ENCODE assay signal across 9 cellular contexts in the genomic region with DNA sequence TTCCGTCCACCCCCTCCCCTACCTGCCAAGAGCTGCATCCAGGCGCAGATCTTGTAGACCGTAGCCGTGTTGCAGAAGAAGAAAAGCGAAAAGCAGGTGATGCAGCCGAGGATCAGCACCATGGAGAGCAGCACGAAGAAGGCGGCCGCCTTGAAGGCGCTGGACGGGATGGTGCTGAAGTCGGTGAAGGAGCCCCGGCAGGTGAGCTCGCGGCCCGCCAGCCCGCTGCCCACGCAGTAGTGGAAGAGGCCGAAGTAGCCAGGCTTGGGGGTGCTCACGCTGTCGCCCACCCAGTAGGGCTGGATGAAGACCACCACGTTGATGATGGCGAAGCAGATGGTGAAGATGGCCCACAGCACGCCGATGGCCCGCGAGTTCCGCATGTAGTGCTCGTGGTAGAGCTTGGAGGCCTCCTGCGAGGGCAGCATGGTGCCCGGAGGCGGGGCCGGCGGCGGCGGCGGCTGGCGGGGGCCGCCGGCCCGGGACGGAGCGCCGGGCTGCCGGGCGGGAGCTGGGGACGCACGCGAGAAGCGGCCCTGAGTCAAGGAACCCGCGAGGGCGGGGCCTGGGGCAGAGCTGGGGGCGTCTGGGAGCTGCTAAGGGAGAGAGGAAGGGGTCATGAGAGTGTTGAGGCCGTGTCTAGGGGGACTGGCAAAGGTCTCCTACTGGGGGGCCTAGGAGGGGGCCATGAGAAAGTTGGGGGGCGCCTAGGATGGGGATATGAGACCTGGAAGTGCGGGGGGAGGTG. TPM values are rescaled to one million over a fixed set of nuclear protein-coding genes. Genes with fewer than 3 reads are reported as not detected.
DNase-seq lines count a peak whose midpoint lies in the region; ATAC-seq, FAIRE-seq and TF ChIP-seq lines count a peak whose summit lies in the region.
"Had no signal": no experiment of that assay in that cellular context is flagged by ENCODE, and none has a peak within 500 bp of the region (broad histone marks: within the 10 kb centered on the region; RNA-seq: fewer than 3 reads in every experiment).

No MANE protein-coding gene starts in this region.

- H3K9ac ChIP-seq in HCT116 (ENCODE audit: low read length) = no peak overlapping the region

- H3K36me3 ChIP-seq in HCT116 (ENCODE audit: control insufficient read depth in 1 of 2, insufficient read depth in 2 of 2, low read length in 2 of 2) = no peaks in the 10 kb centered on the region
- no peaks in the 10 kb centered on the region for H3K36me3 ChIP-seq in mucosa of descending colon (ENCODE audit: low read depth)

- BruUV-seq in HCT116 (replicated peaks; lab: Mats Ljungman, UMichigan) = no TSS peak

- H3K4me1 ChIP-seq in HCT116 (ENCODE audit: control insufficient read depth in 1 of 2, insufficient read depth in 2 of 2, low read length in 2 of 2) = no peaks in the 10 kb centered on the region
- no peaks in the 10 kb centered on the region for H3K4me1 ChIP-seq in mucosa of descending colon (ENCODE audit: low read depth)

- DNase-seq in HCT116 (ENCODE audit: low read depth, low spot score) = no peak
- DNase-seq in T-helper 1 cell = peak in 3 of 5 donors; percentile 10 to 23 (median 16)
- DNase-seq in effector memory CD8-positive, alpha-beta T cell = peak in 2 of 3 experiments; percentile 4 to 5
- DNase-seq in mucosa of descending colon = peak in 2 of 3 donors; percentile 64 to 69
- DNase-seq in GM12891 (ENCODE audit: insufficient read length, low spot score) = no peak

- H3K79me2 ChIP-seq in HCT116 (ENCODE audit: insufficient read depth, low read length) = no peaks in the 10 kb centered on the region

- no peak overlapping the region for H3K27ac ChIP-seq in HCT116 (ENCODE audit: low read depth, low read length)

- no peak for TF ChIP-seq RAD21 in HCT116 (IDR thresholded peaks at IDR 0.05; ENCODE audit: low read depth)

- H3K27ac Mint-ChIP-seq in effector memory CD8-positive, alpha-beta T cell = no peak overlapping the region

- H3K9me3 ChIP-seq in HCT116 (ENCODE audit: control insufficient read depth in 1 of 2, insufficient read depth in 1 of 2, low read depth in 1 of 2, low read length in 2 of 2) (no peaks in the 10 kb centered on the region), mucosa of descending colon (no peaks in the 10 kb centered on the region)

- RAD21 ChIA-PET in HCT116 (lab: Charles Lee; ENCODE audit: low non-redundant PET in 1 of 2, low total read pairs in 2 of 2, uncharacterized antibody in 2 of 2, unreplicated experiment in 2 of 2) = no interaction called here

- H3K27me3 Mint-ChIP-seq in effector memory CD8-positive, alpha-beta T cell = peaks cover 72 to 86% of the 10 kb centered on the region in 2 donors

- H3K9me2 ChIP-seq in HCT116 (ENCODE audit: insufficient read depth) = no peaks in the 10 kb centered on the region

- TF ChIP-seq POLR2A in HCT116 (IDR thresholded peaks at IDR 0.05; ENCODE audit: borderline replicate concordance, extremely low read depth, insufficient read depth, insufficient read length) (no peak), GM12891 (IDR thresholded peaks at IDR 0.05; ENCODE audit: low read depth, low read length) (no peak)

- peaks cover 2 to 5% of the 10 kb centered on the region in 2 donors for H3K9me3 Mint-ChIP-seq in effector memory CD8-positive, alpha-beta T cell

- H2AFZ ChIP-seq in HCT116 (ENCODE audit: low read depth, low read length, poor library complexity, severe bottlenecking) = no peak overlapping the region

- H3K4me1 Mint-ChIP-seq in effector memory CD8-positive, alpha-beta T cell (ENCODE audit: low read depth in 2 of 2) = peaks cover 6 to 9% of the 10 kb centered on the region in 2 donors

- intact Hi-C loops in HCT116 (cut with micrococcal nuclease) (no loop called here), mucosa of descending colon (cut with DNase I, micrococcal nuclease) (no loop called here)

- H3K4me3 Mint-ChIP-seq in effector memory CD8-positive, alpha-beta T cell = peak overlapping the region; percentile 9 to 49

- H4K20me1 ChIP-seq in HCT116 (ENCODE audit: insufficient read depth) = no peaks in the 10 kb centered on the region

- POLR2A ChIA-PET in HCT116 (lab: Charles Lee) = no interaction called here

- no peak for ATAC-seq in HCT116
- no peak for ATAC-seq in effector memory CD8-positive, alpha-beta T cell (replicated peaks)
- peak; percentile 51 for ATAC-seq in mucosa of descending colon
- ATAC-seq in HG03521 (IDR thresholded peaks at IDR 0.05; ENCODE audit: unreplicated experiment) = no peak
- ATAC-seq in HG02678 (IDR thresholded peaks at IDR 0.05; ENCODE audit: unreplicated experiment) = no peak
- no peak for ATAC-seq in HG03280 (IDR thresholded peaks at IDR 0.05; ENCODE audit: unreplicated experiment)

- H3K4me2 ChIP-seq in HCT116 (ENCODE audit: low read length) = no peak overlapping the region

- H3K27me3 ChIP-seq in HCT116 (ENCODE audit: insufficient read depth, low read length) = peaks cover 22% of the 10 kb centered on the region

- no peak for FAIRE-seq in GM12891 (lab: Jason Lieb, UNC)

- CTCF ChIA-PET in HCT116 (lab: Charles Lee) = no interaction called here

- H3K4me3 ChIP-seq in HCT116 (replicated peaks in 1 of 2; ENCODE audit: low read depth in 1 of 2, low read length in 2 of 2) (no peak overlapping the region), mucosa of descending colon (no peak overlapping the region)

- TF ChIP-seq CTCF in HCT116 (IDR thresholded peaks at IDR 0.05 in 2 of 3, conservative IDR thresholded peaks at IDR 0.05 in 1 of 3; ENCODE audit: borderline replicate concordance in 1 of 3, insufficient read depth in 1 of 3, low read depth in 2 of 3, low read length in 2 of 3) = no peak
- no peak for TF ChIP-seq CTCF in mucosa of descending colon (IDR thresholded peaks at IDR 0.05)

- H3K36me3 Mint-ChIP-seq in effector memory CD8-positive, alpha-beta T cell (ENCODE audit: insufficient read depth) = no peaks in the 10 kb centered on the region

TF ChIP-seq in HCT116, 20 proteins besides CTCF, POLR2A, EP300 and RAD21:
- TF ChIP-seq TCF7L2 (IDR thresholded peaks at IDR 0.05; ENCODE audit: borderline replicate concordance, extremely low read depth, insufficient read depth, insufficient read length) (peak; percentile 71), ZNF274 (IDR thresholded peaks at IDR 0.05; ENCODE audit: low read depth, low read length) (no peak), REST (IDR thresholded peaks at IDR 0.05; ENCODE audit: low read depth) (peak; percentile 81), FOSL1 (IDR thresholded peaks at IDR 0.05; ENCODE audit: low read depth) (no peak)

TF ChIP-seq in GM12891, 5 proteins besides CTCF, POLR2A, EP300 and RAD21:
- no peak for TF ChIP-seq SPI1 (IDR thresholded peaks at IDR 0.05; ENCODE audit: low read depth, low read length)
- no peak for TF ChIP-seq PAX5 (IDR thresholded peaks at IDR 0.05; ENCODE audit: insufficient read depth, low read length, severe bottlenecking)
- no peak for TF ChIP-seq POLR2AphosphoS5 (IDR thresholded peaks at IDR 0.05; ENCODE audit: low read depth, low read length)
- TF ChIP-seq POU2F2 (IDR thresholded peaks at IDR 0.05; ENCODE audit: low read depth, low read length) = no peak
- TF ChIP-seq TAF1 (IDR thresholded peaks at IDR 0.05; ENCODE audit: low read depth, low read length) = no peak

RNA-seq across cellular contexts. Expression of gene LHFPL4, which starts 1.2 kb away (rescaled TPM):
- total RNA-seq in HCT116 (2021; ENCODE audit: unreplicated experiment) = not detected
- polyA plus RNA-seq in HCT116 (2012) = 0.01 and 0.04 TPM in 2 replicates
- total RNA-seq in mucosa of descending colon = 1 to 10 TPM in 1 of 3 donors, under 1 TPM in 2; 0.14 to 1.6 (median 0.70) TPM
- polyA plus RNA-seq in GM12891 (2012; ENCODE audit: low read depth, missing spikeins) = 0.04 TPM
- total RNA-seq: pulmonary artery endothelial cell had no signal

Comparison
In these comparisons a context has a peak if more than half of its experiments do, and no peak if none do; other contexts are left out.
1. DNase-seq: peak in T-helper 1 cell (3 of 5), effector memory CD8-positive, alpha-beta T cell (2 of 3) and mucosa of descending colon (2 of 3); none in HCT116 (single experiment) and GM12891 (single experiment).